In the genomic region with DNA sequence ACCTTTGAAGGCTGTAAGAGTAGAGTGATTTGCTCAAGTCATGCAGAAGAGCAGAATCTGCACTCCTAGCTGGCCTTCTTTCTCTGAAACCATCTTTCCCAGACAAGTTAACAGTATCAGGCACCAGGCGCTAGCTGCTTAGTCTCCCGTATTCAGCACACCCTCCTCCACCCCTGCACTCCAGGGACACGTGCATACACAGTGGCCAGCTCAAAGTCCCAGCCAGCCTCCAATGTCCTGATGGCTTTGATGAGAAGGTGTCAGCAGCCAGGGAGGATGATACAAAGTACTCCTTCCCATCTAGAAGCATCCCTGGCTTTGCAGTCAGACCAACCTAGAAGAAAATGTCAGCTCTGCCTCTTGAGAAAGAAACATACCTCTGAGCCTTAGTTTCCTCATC, we compare ENCODE assay signal across 1 cellular context.
TF ChIP-seq lines count a peak whose summit lies in the region.

No MANE protein-coding gene starts in this region.

TF ChIP-seq in HepG2, 621 proteins besides CTCF, POLR2A, EP300 and RAD21 (continued from another document and continues in another):
- TF ChIP-seq SMC3 (IDR thresholded peaks at IDR 0.05; ENCODE audit: low read length), result no peak
- TF ChIP-seq, protein P1, sequence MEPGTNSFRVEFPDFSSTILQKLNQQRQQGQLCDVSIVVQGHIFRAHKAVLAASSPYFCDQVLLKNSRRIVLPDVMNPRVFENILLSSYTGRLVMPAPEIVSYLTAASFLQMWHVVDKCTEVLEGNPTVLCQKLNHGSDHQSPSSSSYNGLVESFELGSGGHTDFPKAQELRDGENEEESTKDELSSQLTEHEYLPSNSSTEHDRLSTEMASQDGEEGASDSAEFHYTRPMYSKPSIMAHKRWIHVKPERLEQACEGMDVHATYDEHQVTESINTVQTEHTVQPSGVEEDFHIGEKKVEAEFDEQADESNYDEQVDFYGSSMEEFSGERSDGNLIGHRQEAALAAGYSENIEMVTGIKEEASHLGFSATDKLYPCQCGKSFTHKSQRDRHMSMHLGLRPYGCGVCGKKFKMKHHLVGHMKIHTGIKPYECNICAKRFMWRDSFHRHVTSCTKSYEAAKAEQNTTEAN (CRISPR knock-in tag; conservative IDR thresholded peaks at IDR 0.05), result no peak
- no peak for TF ChIP-seq MIER3 (CRISPR knock-in tag; IDR thresholded peaks at IDR 0.05; ENCODE audit: borderline replicate concordance)
- no peak for TF ChIP-seq LCORL (IDR thresholded peaks at IDR 0.05)
- no peak for TF ChIP-seq LCORL (CRISPR knock-in tag; IDR thresholded peaks at IDR 0.05)
- TF ChIP-seq MLXIP (CRISPR knock-in tag; IDR thresholded peaks at IDR 0.05; ENCODE audit: borderline replicate concordance), result peak; percentile 71; the same call in 1 of the 2 replicates
- peak; percentile 52; the same call in 1 of the 2 replicates for TF ChIP-seq SALL1 (CRISPR knock-in tag; IDR thresholded peaks at IDR 0.05)
- TF ChIP-seq ZNF800 (CRISPR knock-in tag; IDR thresholded peaks at IDR 0.05), result no peak
- no peak for TF ChIP-seq REXO4 (CRISPR knock-in tag; IDR thresholded peaks at IDR 0.05; ENCODE audit: borderline replicate concordance)
- TF ChIP-seq ZNF543 (CRISPR knock-in tag; IDR thresholded peaks at IDR 0.05), result no peak
- TF ChIP-seq YY1 (IDR thresholded peaks at IDR 0.05; ENCODE audit: insufficient read depth, insufficient replicate concordance, low read depth, low read length), result no peak
- no peak for TF ChIP-seq SP4 (CRISPR knock-in tag; IDR thresholded peaks at IDR 0.05)
- TF ChIP-seq, protein P2, sequence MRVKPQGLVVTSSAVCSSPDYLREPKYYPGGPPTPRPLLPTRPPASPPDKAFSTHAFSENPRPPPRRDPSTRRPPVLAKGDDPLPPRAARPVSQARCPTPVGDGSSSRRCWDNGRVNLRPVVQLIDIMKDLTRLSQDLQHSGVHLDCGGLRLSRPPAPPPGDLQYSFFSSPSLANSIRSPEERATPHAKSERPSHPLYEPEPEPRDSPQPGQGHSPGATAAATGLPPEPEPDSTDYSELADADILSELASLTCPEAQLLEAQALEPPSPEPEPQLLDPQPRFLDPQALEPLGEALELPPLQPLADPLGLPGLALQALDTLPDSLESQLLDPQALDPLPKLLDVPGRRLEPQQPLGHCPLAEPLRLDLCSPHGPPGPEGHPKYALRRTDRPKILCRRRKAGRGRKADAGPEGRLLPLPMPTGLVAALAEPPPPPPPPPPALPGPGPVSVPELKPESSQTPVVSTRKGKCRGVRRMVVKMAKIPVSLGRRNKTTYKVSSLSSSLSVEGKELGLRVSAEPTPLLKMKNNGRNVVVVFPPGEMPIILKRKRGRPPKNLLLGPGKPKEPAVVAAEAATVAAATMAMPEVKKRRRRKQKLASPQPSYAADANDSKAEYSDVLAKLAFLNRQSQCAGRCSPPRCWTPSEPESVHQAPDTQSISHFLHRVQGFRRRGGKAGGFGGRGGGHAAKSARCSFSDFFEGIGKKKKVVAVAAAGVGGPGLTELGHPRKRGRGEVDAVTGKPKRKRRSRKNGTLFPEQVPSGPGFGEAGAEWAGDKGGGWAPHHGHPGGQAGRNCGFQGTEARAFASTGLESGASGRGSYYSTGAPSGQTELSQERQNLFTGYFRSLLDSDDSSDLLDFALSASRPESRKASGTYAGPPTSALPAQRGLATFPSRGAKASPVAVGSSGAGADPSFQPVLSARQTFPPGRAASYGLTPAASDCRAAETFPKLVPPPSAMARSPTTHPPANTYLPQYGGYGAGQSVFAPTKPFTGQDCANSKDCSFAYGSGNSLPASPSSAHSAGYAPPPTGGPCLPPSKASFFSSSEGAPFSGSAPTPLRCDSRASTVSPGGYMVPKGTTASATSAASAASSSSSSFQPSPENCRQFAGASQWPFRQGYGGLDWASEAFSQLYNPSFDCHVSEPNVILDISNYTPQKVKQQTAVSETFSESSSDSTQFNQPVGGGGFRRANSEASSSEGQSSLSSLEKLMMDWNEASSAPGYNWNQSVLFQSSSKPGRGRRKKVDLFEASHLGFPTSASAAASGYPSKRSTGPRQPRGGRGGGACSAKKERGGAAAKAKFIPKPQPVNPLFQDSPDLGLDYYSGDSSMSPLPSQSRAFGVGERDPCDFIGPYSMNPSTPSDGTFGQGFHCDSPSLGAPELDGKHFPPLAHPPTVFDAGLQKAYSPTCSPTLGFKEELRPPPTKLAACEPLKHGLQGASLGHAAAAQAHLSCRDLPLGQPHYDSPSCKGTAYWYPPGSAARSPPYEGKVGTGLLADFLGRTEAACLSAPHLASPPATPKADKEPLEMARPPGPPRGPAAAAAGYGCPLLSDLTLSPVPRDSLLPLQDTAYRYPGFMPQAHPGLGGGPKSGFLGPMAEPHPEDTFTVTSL (CRISPR knock-in tag; IDR thresholded peaks at IDR 0.05; ENCODE audit: borderline replicate concordance), result no peak
- TF ChIP-seq NR2F1 (CRISPR knock-in tag; IDR thresholded peaks at IDR 0.05), result no peak
- no peak for TF ChIP-seq NRL (CRISPR knock-in tag; IDR thresholded peaks at IDR 0.05; ENCODE audit: borderline replicate concordance)
- no peak for TF ChIP-seq ZNF674 (CRISPR knock-in tag; IDR thresholded peaks at IDR 0.05; ENCODE audit: low read depth)
- no peak for TF ChIP-seq ZNF7 (CRISPR knock-in tag; IDR thresholded peaks at IDR 0.05)
- TF ChIP-seq, protein P3, sequence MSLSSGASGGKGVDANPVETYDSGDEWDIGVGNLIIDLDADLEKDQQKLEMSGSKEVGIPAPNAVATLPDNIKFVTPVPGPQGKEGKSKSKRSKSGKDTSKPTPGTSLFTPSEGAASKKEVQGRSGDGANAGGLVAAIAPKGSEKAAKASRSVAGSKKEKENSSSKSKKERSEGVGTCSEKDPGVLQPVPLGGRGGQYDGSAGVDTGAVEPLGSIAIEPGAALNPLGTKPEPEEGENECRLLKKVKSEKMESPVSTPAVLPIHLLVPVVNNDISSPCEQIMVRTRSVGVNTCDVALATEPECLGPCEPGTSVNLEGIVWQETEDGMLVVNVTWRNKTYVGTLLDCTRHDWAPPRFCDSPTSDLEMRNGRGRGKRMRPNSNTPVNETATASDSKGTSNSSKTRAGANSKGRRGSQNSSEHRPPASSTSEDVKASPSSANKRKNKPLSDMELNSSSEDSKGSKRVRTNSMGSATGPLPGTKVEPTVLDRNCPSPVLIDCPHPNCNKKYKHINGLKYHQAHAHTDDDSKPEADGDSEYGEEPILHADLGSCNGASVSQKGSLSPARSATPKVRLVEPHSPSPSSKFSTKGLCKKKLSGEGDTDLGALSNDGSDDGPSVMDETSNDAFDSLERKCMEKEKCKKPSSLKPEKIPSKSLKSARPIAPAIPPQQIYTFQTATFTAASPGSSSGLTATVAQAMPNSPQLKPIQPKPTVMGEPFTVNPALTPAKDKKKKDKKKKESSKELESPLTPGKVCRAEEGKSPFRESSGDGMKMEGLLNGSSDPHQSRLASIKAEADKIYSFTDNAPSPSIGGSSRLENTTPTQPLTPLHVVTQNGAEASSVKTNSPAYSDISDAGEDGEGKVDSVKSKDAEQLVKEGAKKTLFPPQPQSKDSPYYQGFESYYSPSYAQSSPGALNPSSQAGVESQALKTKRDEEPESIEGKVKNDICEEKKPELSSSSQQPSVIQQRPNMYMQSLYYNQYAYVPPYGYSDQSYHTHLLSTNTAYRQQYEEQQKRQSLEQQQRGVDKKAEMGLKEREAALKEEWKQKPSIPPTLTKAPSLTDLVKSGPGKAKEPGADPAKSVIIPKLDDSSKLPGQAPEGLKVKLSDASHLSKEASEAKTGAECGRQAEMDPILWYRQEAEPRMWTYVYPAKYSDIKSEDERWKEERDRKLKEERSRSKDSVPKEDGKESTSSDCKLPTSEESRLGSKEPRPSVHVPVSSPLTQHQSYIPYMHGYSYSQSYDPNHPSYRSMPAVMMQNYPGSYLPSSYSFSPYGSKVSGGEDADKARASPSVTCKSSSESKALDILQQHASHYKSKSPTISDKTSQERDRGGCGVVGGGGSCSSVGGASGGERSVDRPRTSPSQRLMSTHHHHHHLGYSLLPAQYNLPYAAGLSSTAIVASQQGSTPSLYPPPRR (CRISPR knock-in tag; IDR thresholded peaks at IDR 0.05; ENCODE audit: borderline replicate concordance), result no peak
- no peak for TF ChIP-seq SAP130 (CRISPR knock-in tag; IDR thresholded peaks at IDR 0.05; ENCODE audit: low read depth)
- no peak for TF ChIP-seq ZBTB7B (CRISPR knock-in tag; IDR thresholded peaks at IDR 0.05)
- TF ChIP-seq, protein P4, sequence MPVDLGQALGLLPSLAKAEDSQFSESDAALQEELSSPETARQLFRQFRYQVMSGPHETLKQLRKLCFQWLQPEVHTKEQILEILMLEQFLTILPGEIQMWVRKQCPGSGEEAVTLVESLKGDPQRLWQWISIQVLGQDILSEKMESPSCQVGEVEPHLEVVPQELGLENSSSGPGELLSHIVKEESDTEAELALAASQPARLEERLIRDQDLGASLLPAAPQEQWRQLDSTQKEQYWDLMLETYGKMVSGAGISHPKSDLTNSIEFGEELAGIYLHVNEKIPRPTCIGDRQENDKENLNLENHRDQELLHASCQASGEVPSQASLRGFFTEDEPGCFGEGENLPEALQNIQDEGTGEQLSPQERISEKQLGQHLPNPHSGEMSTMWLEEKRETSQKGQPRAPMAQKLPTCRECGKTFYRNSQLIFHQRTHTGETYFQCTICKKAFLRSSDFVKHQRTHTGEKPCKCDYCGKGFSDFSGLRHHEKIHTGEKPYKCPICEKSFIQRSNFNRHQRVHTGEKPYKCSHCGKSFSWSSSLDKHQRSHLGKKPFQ (CRISPR knock-in tag; IDR thresholded peaks at IDR 0.05; ENCODE audit: insufficient replicate concordance), result no peak
- TF ChIP-seq ZNF589 (CRISPR knock-in tag; conservative IDR thresholded peaks at IDR 0.05), result no peak
- no peak for TF ChIP-seq ZNF274 (CRISPR knock-in tag; IDR thresholded peaks at IDR 0.05)
- peak; percentile 81 for TF ChIP-seq HNF4A (CRISPR knock-in tag; IDR thresholded peaks at IDR 0.05)
- TF ChIP-seq SNAI1 (CRISPR knock-in tag; IDR thresholded peaks at IDR 0.05; ENCODE audit: borderline replicate concordance), result no peak
- TF ChIP-seq, protein P5, sequence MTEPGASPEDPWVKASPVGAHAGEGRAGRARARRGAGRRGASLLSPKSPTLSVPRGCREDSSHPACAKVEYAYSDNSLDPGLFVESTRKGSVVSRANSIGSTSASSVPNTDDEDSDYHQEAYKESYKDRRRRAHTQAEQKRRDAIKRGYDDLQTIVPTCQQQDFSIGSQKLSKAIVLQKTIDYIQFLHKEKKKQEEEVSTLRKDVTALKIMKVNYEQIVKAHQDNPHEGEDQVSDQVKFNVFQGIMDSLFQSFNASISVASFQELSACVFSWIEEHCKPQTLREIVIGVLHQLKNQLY (CRISPR knock-in tag; IDR thresholded peaks at IDR 0.05), result peak; percentile 94
- TF ChIP-seq CCDC6 (CRISPR knock-in tag; IDR thresholded peaks at IDR 0.05), result no peak
